In genomic region chr5:141665995-141666940, GRCh38 we compare ENCODE assay signal across 26 cellular contexts. TPM values are rescaled to one million over a fixed set of nuclear protein-coding genes. Genes with fewer than 3 reads are reported as not detected.
DNase-seq lines count a peak whose midpoint lies in the region; ATAC-seq, FAIRE-seq and TF ChIP-seq lines count a peak whose summit lies in the region.
"Had no signal": no experiment of that assay in that cellular context is flagged by ENCODE, and none has a peak within 500 bp of the region (broad histone marks: within the 10 kb centered on the region; RNA-seq: fewer than 3 reads in every experiment).

No MANE protein-coding gene starts in this region.

- POLR2A ChIA-PET in HepG2 (lab: Yijun Ruan, JAX): no interaction called here
- POLR2A ChIA-PET in activated CD4-positive, alpha-beta T cell treated with anti-CD3 and anti-CD28 coated beads for 36 hours (lab: Charles Lee): no interaction called here

- no peak for TF ChIP-seq CTCF in HepG2 (CRISPR knock-in tag; IDR thresholded peaks at IDR 0.05)
- no peak for TF ChIP-seq CTCF in right lobe of liver (IDR thresholded peaks at IDR 0.05)
- TF ChIP-seq CTCF in osteoblast (IDR thresholded peaks at IDR 0.05; ENCODE audit: extremely low read depth, low read depth, low read length): no peak

- BruUV-seq in HepG2 (replicated peaks; lab: Mats Ljungman, UMichigan): no TSS peak

- in situ Hi-C loops in HepG2 (cut with HindIII; ENCODE audit: extremely low pct_ligation_motif_present, low pct_unique_long_range_greater_than_20kb): no loop called here

- H3K27ac Mint-ChIP-seq in activated T-helper 17 cell treated with anti-CD3 and anti-CD28 coated beads, Interleukin-2, amount 50 U/mL, for 72 hours: peak overlapping the region; percentile 41
- H3K27ac Mint-ChIP-seq in activated CD4-positive, alpha-beta T cell treated with anti-CD3 and anti-CD28 coated beads for 36 hours: no peak overlapping the region
- H3K27ac Mint-ChIP-seq: CD4-positive, alpha-beta T cell; GM23338 had no signal

- H2AFZ ChIP-seq in HepG2 (ENCODE audit: low read length) (no peak overlapping the region), osteoblast (ENCODE audit: low read length) (no peak overlapping the region)
- H2AFZ ChIP-seq: GM23338 had no signal

- CTCF ChIA-PET in HepG2 (lab: Yijun Ruan, JAX; ENCODE audit: low intra/inter-chr PET ratio, low total read pairs): interaction anchor here (1.0 kb wide), 1 partner anchor 346 kb away, joined by 3 read pairs; the partner anchor contains the start of gene GNPDA1
- CTCF ChIA-PET in activated CD4-positive, alpha-beta T cell treated with anti-CD3 and anti-CD28 coated beads for 36 hours (lab: Charles Lee): interaction anchor here (0.6 to 3.1 kb wide), 6 partner anchors 15 to 303 kb away, joined by 3 to 34 read pairs (median 10); partner anchors contain the start of genes FCHSD1, PCDH1 and RNF14

- no peak for TF ChIP-seq RAD21 in HepG2 (CRISPR knock-in tag; IDR thresholded peaks at IDR 0.05)

- no peaks in the 10 kb centered on the region for H3K27me3 Mint-ChIP-seq in activated T-helper 17 cell treated with anti-CD3 and anti-CD28 coated beads, Interleukin-2, amount 50 U/mL, for 72 hours
- H3K27me3 Mint-ChIP-seq in activated CD4-positive, alpha-beta T cell treated with anti-CD3 and anti-CD28 coated beads for 36 hours: no peaks in the 10 kb centered on the region
- H3K27me3 Mint-ChIP-seq: CD4-positive, alpha-beta T cell had no signal

- intact Hi-C loops in HepG2 (cut with micrococcal nuclease; ENCODE audit: unreplicated experiment) (loop anchor here (1.0 to 10.0 kb wide), 2 partner anchors 26 to 479 kb away; no protein-coding TSS in a partner anchor), right lobe of liver (cut with DNase I) (no loop called here)
- intact Hi-C loops in activated CD4-positive, alpha-beta T cell treated with anti-CD3 and anti-CD28 coated beads for 36 hours (cut with DNase I, micrococcal nuclease): loop anchor here (1.0 to 10.0 kb wide), 5 partner anchors 36 to 299 kb away; partner anchors contain the start of gene RNF14 (in 1 of the 2)

- no peaks in the 10 kb centered on the region for H3K9me3 ChIP-seq in HepG2 (ENCODE audit: low read length)
- H3K9me3 ChIP-seq in right lobe of liver: no peaks in the 10 kb centered on the region
- H3K9me3 ChIP-seq in osteoblast (ENCODE audit: low read depth, low read length): no peaks in the 10 kb centered on the region
- H3K9me3 ChIP-seq: A549; BE2C; BLaER1 treated with 17β-estradiol and CSF1 and Interleukin-3, amounts not matched to agents 10 nM and 100 nM had no signal

- H3K27ac ChIP-seq in HepG2 (ENCODE audit: extremely low read length, insufficient read depth, low read length) (no peak overlapping the region), right lobe of liver (no peak overlapping the region), osteoblast (ENCODE audit: low read depth, low read length) (no peak overlapping the region)
- H3K27ac ChIP-seq: A549; BLaER1 treated with 17β-estradiol and CSF1 and Interleukin-3, amounts not matched to agents 10 nM and 100 nM had no signal

- no peak overlapping the region for H3K4me3 Mint-ChIP-seq in activated T-helper 17 cell treated with anti-CD3 and anti-CD28 coated beads, Interleukin-2, amount 50 U/mL, for 72 hours
- no peak overlapping the region for H3K4me3 Mint-ChIP-seq in activated CD4-positive, alpha-beta T cell treated with anti-CD3 and anti-CD28 coated beads for 36 hours
- H3K4me3 Mint-ChIP-seq: CD14-positive monocyte; CD4-positive, alpha-beta T cell; CD8-positive, alpha-beta memory T cell; GM23338 had no signal

- H3K9me3 Mint-ChIP-seq in activated T-helper 17 cell treated with anti-CD3 and anti-CD28 coated beads, Interleukin-2, amount 50 U/mL, for 72 hours: no peaks in the 10 kb centered on the region
- no peaks in the 10 kb centered on the region for H3K9me3 Mint-ChIP-seq in activated CD4-positive, alpha-beta T cell treated with anti-CD3 and anti-CD28 coated beads for 36 hours (ENCODE audit: low read depth)
- H3K9me3 Mint-ChIP-seq: CD4-positive, alpha-beta T cell; CD8-positive, alpha-beta memory T cell; GM23338 had no signal

- no peak for TF ChIP-seq EP300 in HepG2 (IDR thresholded peaks at IDR 0.05; ENCODE audit: low read depth in 2 of 2, low read length in 2 of 2)
- TF ChIP-seq EP300 in HepG2 (CRISPR knock-in tag; IDR thresholded peaks at IDR 0.05; ENCODE audit: borderline replicate concordance): no peak

- WGBS in HepG2 (ENCODE audit: low lambda C conversion rate): 59% methylated on average over 18 of the region's 18 CpGs
- 88% methylated on average over 11 of the region's 18 CpGs for WGBS in right lobe of liver (ENCODE audit: insufficient coverage, low coverage, low lambda C conversion rate, missing lambda C conversion rate)

- H3K9ac ChIP-seq in HepG2 (ENCODE audit: insufficient read depth, low read depth, low read length): no peak overlapping the region
- H3K9ac ChIP-seq: BLaER1 treated with 17β-estradiol and CSF1 and Interleukin-3, amounts not matched to agents 10 nM and 100 nM had no signal

- no peak for ATAC-seq in HepG2
- ATAC-seq in right lobe of liver: no peak
- ATAC-seq in activated T-helper 17 cell treated with anti-CD3 and anti-CD28 coated beads, Interleukin-2, amount 50 U/mL, for 72 hours (replicated peaks): no peak
- ATAC-seq in HG02840 (IDR thresholded peaks at IDR 0.05; ENCODE audit: low FRiP score, unreplicated experiment): no peak
- ATAC-seq in activated CD4-positive, alpha-beta T cell treated with anti-CD3 and anti-CD28 coated beads for 36 hours: no peak
- ATAC-seq: A549, GM12878, GM23338 had no signal

- H4K20me1 ChIP-seq in HepG2 (ENCODE audit: insufficient read depth, low read length) (no peaks in the 10 kb centered on the region), osteoblast (ENCODE audit: insufficient read depth, low read length) (no peaks in the 10 kb centered on the region)

- H3K4me1 ChIP-seq in HepG2 (ENCODE audit: insufficient read depth, low read length) (0 out of 2 replicates have a peak, but pooled peaks cover 4% of the 10 kb centered on the region), right lobe of liver (peaks cover 0 to 19% (median 4%) of the 10 kb centered on the region in 4 donors), osteoblast (ENCODE audit: insufficient read depth, low read length) (peaks cover 8% of the 10 kb centered on the region)
- H3K4me1 ChIP-seq: BE2C had no signal

- H3K4me3 ChIP-seq in HepG2 (replicated peaks in 1 of 3; ENCODE audit: insufficient read depth in 1 of 3, low read depth in 2 of 3, low read length in 3 of 3) (no peak overlapping the region), right lobe of liver (no peak overlapping the region), osteoblast (ENCODE audit: insufficient read depth, low read length) (no peak overlapping the region)
- H3K4me3 ChIP-seq: A549; BLaER1 treated with 17β-estradiol and CSF1 and Interleukin-3, amounts not matched to agents 10 nM and 100 nM; GM12878; GM23338 had no signal

- TF ChIP-seq POLR2A in HepG2 (IDR thresholded peaks at IDR 0.05; ENCODE audit: insufficient read depth in 1 of 2, low read depth in 2 of 2, low read length in 2 of 2) (no peak), right lobe of liver (IDR thresholded peaks at IDR 0.05) (no peak)

- peaks cover 4% of the 10 kb centered on the region for H3K4me1 Mint-ChIP-seq in activated T-helper 17 cell treated with anti-CD3 and anti-CD28 coated beads, Interleukin-2, amount 50 U/mL, for 72 hours
- H3K4me1 Mint-ChIP-seq in activated CD4-positive, alpha-beta T cell treated with anti-CD3 and anti-CD28 coated beads for 36 hours: peaks cover 4% of the 10 kb centered on the region

- H3K36me3 ChIP-seq in HepG2 (replicated peaks in 1 of 2; ENCODE audit: control insufficient read depth in 1 of 2, insufficient read depth in 2 of 2, low read length in 2 of 2) (no peaks in the 10 kb centered on the region), right lobe of liver (no peaks in the 10 kb centered on the region), osteoblast (ENCODE audit: insufficient read depth, low read length) (no peaks in the 10 kb centered on the region)

- DNase-seq in HepG2 (ENCODE audit: low spot score) (no peak), right lobe of liver (no peak), osteoblast (ENCODE audit: insufficient read length, low spot score, missing footprints) (peak; percentile 21), NCI-H526 (lab: John Stamatoyannopoulos, UW) (no peak)
- DNase-seq in activated CD4-positive, alpha-beta T cell treated with anti-CD3 and anti-CD28 coated beads for 36 hours: no peak
- DNase-seq: 8988T; ACHN; AML-193; BE2C; CD4-positive, alpha-beta T cell; CD8-positive, alpha-beta memory T cell; DMS 273 treated with DMSO at 0.1 percent for 48 hours; DMS79; EL; GDM1; HCEC 1CT had no signal

- no peak overlapping the region for H3K4me2 ChIP-seq in HepG2 (ENCODE audit: low read depth, low read length)
- H3K4me2 ChIP-seq in osteoblast (ENCODE audit: insufficient read depth, low read length): no peak overlapping the region
- H3K4me2 ChIP-seq: A549, GM23338 had no signal

- H3K79me2 ChIP-seq in HepG2 (ENCODE audit: insufficient read depth, low read length) (no peaks in the 10 kb centered on the region), osteoblast (ENCODE audit: insufficient read depth, low read length) (no peaks in the 10 kb centered on the region)

- H3K36me3 Mint-ChIP-seq in activated T-helper 17 cell treated with anti-CD3 and anti-CD28 coated beads, Interleukin-2, amount 50 U/mL, for 72 hours (ENCODE audit: low read depth): no peaks in the 10 kb centered on the region
- no peaks in the 10 kb centered on the region for H3K36me3 Mint-ChIP-seq in activated CD4-positive, alpha-beta T cell treated with anti-CD3 and anti-CD28 coated beads for 36 hours (ENCODE audit: low read depth)

- no peak for FAIRE-seq in HepG2 (lab: Jason Lieb, UNC)
- FAIRE-seq: A549, D721Med, GM12878, GM19239, H54 had no signal

- H3K27me3 ChIP-seq in HepG2 (ENCODE audit: control insufficient read depth in 1 of 2, insufficient read depth in 2 of 2, low read length in 2 of 2) (no peaks in the 10 kb centered on the region; a peak in 2 of 5 replicates), right lobe of liver (no peaks in the 10 kb centered on the region), osteoblast (ENCODE audit: insufficient read depth, low read length) (no peaks in the 10 kb centered on the region)
- H3K27me3 ChIP-seq: BE2C; BLaER1 treated with 17β-estradiol and CSF1 and Interleukin-3, amounts not matched to agents 10 nM and 100 nM had no signal

RNA-seq across cellular contexts. Expression of gene FCHSD1, which starts 15.1 kb away (rescaled TPM):
- total RNA-seq in HepG2 (2016; rRNA removed; fragmentation: Illumina TruSeq; extraction: Trizol) (3.6 and 5.5 TPM in 2 replicates), right lobe of liver (1 to 10 TPM in 5 of 6 experiments, under 1 TPM in 1; 0.77 to 6.4 (median 3.3) TPM), osteoblast (21.8 and 22.4 TPM in 2 replicates)
- total RNA-seq in HepG2 (2016; cell fraction: cytosol; rRNA removed; fragmentation: Illumina TruSeq; extraction: Trizol; ENCODE audit: low read depth): 1.8 and 2.5 TPM in 2 replicates
- total RNA-seq in HepG2 (2016; cell fraction: insoluble cytoplasmic fraction; rRNA removed; fragmentation: Illumina TruSeq; extraction: Trizol): 3.8 and 9.1 TPM in 2 replicates
- 1.0 and 1.4 TPM in 2 replicates for total RNA-seq in HepG2 (2016; cell fraction: membrane; rRNA removed; fragmentation: Illumina TruSeq; extraction: Trizol)
- total RNA-seq in HepG2 (2016; cell fraction: nucleus; rRNA removed; fragmentation: Illumina TruSeq; extraction: Trizol): 11.4 and 14.4 TPM in 2 replicates
- 15.4 and 20.7 TPM in 2 replicates for polyA plus RNA-seq in HepG2 (2011; rRNA removed)
- 5.5 and 7.5 TPM in 2 replicates for polyA plus RNA-seq in HepG2 (2011; cell fraction: cytosol; rRNA removed)
- polyA plus RNA-seq in HepG2 (2011; cell fraction: nucleus; rRNA removed): 160 and 175 TPM in 2 replicates
- 10.0 and 11.9 TPM in 2 replicates for polyA plus RNA-seq in HepG2 (2012)
- polyA plus RNA-seq in HepG2 (2016; cell fraction: cytosol; fragmentation: Illumina TruSeq; extraction: Trizol; ENCODE audit: low read depth): 0.36 and 0.44 TPM in 2 replicates
- 2.3 and 3.2 TPM in 2 replicates for polyA plus RNA-seq in HepG2 (2016; cell fraction: insoluble cytoplasmic fraction; fragmentation: Illumina TruSeq; extraction: Trizol; ENCODE audit: low read depth)
- 0.33 and 0.88 TPM in 2 replicates for polyA plus RNA-seq in HepG2 (2016; cell fraction: membrane; fragmentation: Illumina TruSeq; extraction: Trizol; ENCODE audit: low read depth)
- 29.0 and 35.7 TPM in 2 replicates for polyA plus RNA-seq in HepG2 (2016; cell fraction: nucleus; fragmentation: Illumina TruSeq; extraction: Trizol; ENCODE audit: insufficient read depth, low read depth)
- 7.2 and 9.9 TPM in 2 replicates for polyA minus RNA-seq in HepG2 (2011; rRNA and poly(A)+ RNA removed; ENCODE audit: low replicate concordance)
- polyA minus RNA-seq in HepG2 (2011; cell fraction: cytosol; rRNA and poly(A)+ RNA removed): 4.6 and 5.0 TPM in 2 replicates
- 29.2 and 32.2 TPM in 2 replicates for polyA minus RNA-seq in HepG2 (2011; cell fraction: nucleus; rRNA and poly(A)+ RNA removed)
- 100 to 1,000 TPM in 1 of 2 donors, 10 to 100 TPM in 1; 38.7 to 113 TPM for total RNA-seq in activated T-helper 17 cell treated with anti-CD3 and anti-CD28 coated beads, Interleukin-2, amount 50 U/mL, for 72 hours
- 10 to 100 TPM; 28.2 to 32.9 TPM for total RNA-seq in activated CD4-positive, alpha-beta T cell treated with anti-CD3 and anti-CD28 coated beads for 36 hours

RNA-seq across cellular contexts. Expression of gene ARAP3, which starts 15.8 kb away (rescaled TPM):
- total RNA-seq in HepG2 (2016; rRNA removed; fragmentation: Illumina TruSeq; extraction: Trizol) (0.07 TPM in 1 of 2 replicates, not detected in the other), right lobe of liver (1 to 10 TPM; 1.4 to 6.0 (median 3.7) TPM), osteoblast (2.1 and 2.2 TPM in 2 replicates)
- total RNA-seq in HepG2 (2016; cell fraction: cytosol; rRNA removed; fragmentation: Illumina TruSeq; extraction: Trizol; ENCODE audit: low read depth): not detected in 2 replicates
- total RNA-seq in HepG2 (2016; cell fraction: insoluble cytoplasmic fraction; rRNA removed; fragmentation: Illumina TruSeq; extraction: Trizol): 0.04 and 0.10 TPM in 2 replicates
- 0.06 TPM in 1 of 2 replicates, not detected in the other for total RNA-seq in HepG2 (2016; cell fraction: membrane; rRNA removed; fragmentation: Illumina TruSeq; extraction: Trizol)
- total RNA-seq in HepG2 (2016; cell fraction: nucleus; rRNA removed; fragmentation: Illumina TruSeq; extraction: Trizol): not detected in 2 replicates
- polyA plus RNA-seq in HepG2 (2011; rRNA removed): 0.20 and 0.25 TPM in 2 replicates
- polyA plus RNA-seq in HepG2 (2011; cell fraction: cytosol; rRNA removed): 0.08 and 0.15 TPM in 2 replicates
- 1.1 and 2.6 TPM in 2 replicates for polyA plus RNA-seq in HepG2 (2011; cell fraction: nucleus; rRNA removed)
- 0.17 TPM in 1 of 2 replicates, not detected in the other for polyA plus RNA-seq in HepG2 (2012)
- not detected in 2 replicates for polyA plus RNA-seq in HepG2 (2016; cell fraction: cytosol; fragmentation: Illumina TruSeq; extraction: Trizol; ENCODE audit: low read depth)
- 0.05 TPM in 1 of 2 replicates, not detected in the other for polyA plus RNA-seq in HepG2 (2016; cell fraction: insoluble cytoplasmic fraction; fragmentation: Illumina TruSeq; extraction: Trizol; ENCODE audit: low read depth)
- polyA plus RNA-seq in HepG2 (2016; cell fraction: membrane; fragmentation: Illumina TruSeq; extraction: Trizol; ENCODE audit: low read depth): not detected in 2 replicates
- 0.12 and 0.53 TPM in 2 replicates for polyA plus RNA-seq in HepG2 (2016; cell fraction: nucleus; fragmentation: Illumina TruSeq; extraction: Trizol; ENCODE audit: insufficient read depth, low read depth)
- 0.64 and 8.2 TPM in 2 replicates for polyA minus RNA-seq in HepG2 (2011; rRNA and poly(A)+ RNA removed; ENCODE audit: low replicate concordance)
- polyA minus RNA-seq in HepG2 (2011; cell fraction: cytosol; rRNA and poly(A)+ RNA removed): 0.20 TPM in 1 of 2 replicates, not detected in the other
- polyA minus RNA-seq in HepG2 (2011; cell fraction: nucleus; rRNA and poly(A)+ RNA removed): 0.12 and 0.26 TPM in 2 replicates
- total RNA-seq in activated T-helper 17 cell treated with anti-CD3 and anti-CD28 coated beads, Interleukin-2, amount 50 U/mL, for 72 hours: 10 to 100 TPM in 1 of 2 donors, 1 to 10 TPM in 1; 7.1 to 19.6 TPM
- total RNA-seq in activated CD4-positive, alpha-beta T cell treated with anti-CD3 and anti-CD28 coated beads for 36 hours: 1 to 10 TPM; 3.2 TPM

RNA-seq across cellular contexts. Expression of gene RELL2, which starts 29.5 kb away (rescaled TPM):
- 5.2 and 8.3 TPM in 2 replicates for total RNA-seq in HepG2 (2016; rRNA removed; fragmentation: Illumina TruSeq; extraction: Trizol)
- 4.3 and 4.9 TPM in 2 replicates for total RNA-seq in HepG2 (2016; cell fraction: cytosol; rRNA removed; fragmentation: Illumina TruSeq; extraction: Trizol; ENCODE audit: low read depth)
- total RNA-seq in HepG2 (2016; cell fraction: insoluble cytoplasmic fraction; rRNA removed; fragmentation: Illumina TruSeq; extraction: Trizol): 5.4 and 6.7 TPM in 2 replicates
- 9.5 and 10.1 TPM in 2 replicates for total RNA-seq in HepG2 (2016; cell fraction: membrane; rRNA removed; fragmentation: Illumina TruSeq; extraction: Trizol)
- 6.6 and 7.9 TPM in 2 replicates for total RNA-seq in HepG2 (2016; cell fraction: nucleus; rRNA removed; fragmentation: Illumina TruSeq; extraction: Trizol)
- 6.4 and 9.9 TPM in 2 replicates for polyA plus RNA-seq in HepG2 (2011; rRNA removed)
- 6.7 and 9.8 TPM in 2 replicates for polyA plus RNA-seq in HepG2 (2011; cell fraction: cytosol; rRNA removed)
- 46.2 and 47.3 TPM in 2 replicates for polyA plus RNA-seq in HepG2 (2011; cell fraction: nucleus; rRNA removed)
- 2.0 and 3.6 TPM in 2 replicates for polyA plus RNA-seq in HepG2 (2012)
- 5.7 and 6.7 TPM in 2 replicates for polyA plus RNA-seq in HepG2 (2016; cell fraction: cytosol; fragmentation: Illumina TruSeq; extraction: Trizol; ENCODE audit: low read depth)
- 5.5 and 6.8 TPM in 2 replicates for polyA plus RNA-seq in HepG2 (2016; cell fraction: insoluble cytoplasmic fraction; fragmentation: Illumina TruSeq; extraction: Trizol; ENCODE audit: low read depth)
- 10.5 and 11.3 TPM in 2 replicates for polyA plus RNA-seq in HepG2 (2016; cell fraction: membrane; fragmentation: Illumina TruSeq; extraction: Trizol; ENCODE audit: low read depth)
- 21.1 and 22.8 TPM in 2 replicates for polyA plus RNA-seq in HepG2 (2016; cell fraction: nucleus; fragmentation: Illumina TruSeq; extraction: Trizol; ENCODE audit: insufficient read depth, low read depth)
- 0.84 and 5.2 TPM in 2 replicates for polyA minus RNA-seq in HepG2 (2011; rRNA and poly(A)+ RNA removed; ENCODE audit: low replicate concordance)
- 1.8 and 2.8 TPM in 2 replicates for polyA minus RNA-seq in HepG2 (2011; cell fraction: cytosol; rRNA and poly(A)+ RNA removed)
- polyA minus RNA-seq in HepG2 (2011; cell fraction: nucleus; rRNA and poly(A)+ RNA removed): 7.8 and 10.2 TPM in 2 replicates
- total RNA-seq in right lobe of liver: 1 to 10 TPM in 4 of 6 experiments, under 1 TPM in 2; 0.53 to 2.6 (median 1.2) TPM
- total RNA-seq in activated T-helper 17 cell treated with anti-CD3 and anti-CD28 coated beads, Interleukin-2, amount 50 U/mL, for 72 hours: 10 to 100 TPM; 16.5 to 29.9 TPM
- 4.4 and 5.1 TPM in 2 replicates for total RNA-seq in osteoblast
- 10 to 100 TPM; 24.3 to 27.8 TPM for total RNA-seq in activated CD4-positive, alpha-beta T cell treated with anti-CD3 and anti-CD28 coated beads for 36 hours

RNA-seq across cellular contexts. Expression of gene HDAC3, which starts 29.6 kb away (rescaled TPM):
- total RNA-seq in HepG2 (2016; rRNA removed; fragmentation: Illumina TruSeq; extraction: Trizol): 83.9 and 84.0 TPM in 2 replicates
- 89.0 and 95.8 TPM in 2 replicates for total RNA-seq in HepG2 (2016; cell fraction: cytosol; rRNA removed; fragmentation: Illumina TruSeq; extraction: Trizol; ENCODE audit: low read depth)
- total RNA-seq in HepG2 (2016; cell fraction: insoluble cytoplasmic fraction; rRNA removed; fragmentation: Illumina TruSeq; extraction: Trizol): 75.9 and 87.3 TPM in 2 replicates
- total RNA-seq in HepG2 (2016; cell fraction: membrane; rRNA removed; fragmentation: Illumina TruSeq; extraction: Trizol): 136 and 149 TPM in 2 replicates
- total RNA-seq in HepG2 (2016; cell fraction: nucleus; rRNA removed; fragmentation: Illumina TruSeq; extraction: Trizol): 60.2 and 60.8 TPM in 2 replicates
- 90.0 and 94.1 TPM in 2 replicates for polyA plus RNA-seq in HepG2 (2011; rRNA removed)
- polyA plus RNA-seq in HepG2 (2011; cell fraction: cytosol; rRNA removed): 84.3 and 85.4 TPM in 2 replicates
- polyA plus RNA-seq in HepG2 (2011; cell fraction: nucleus; rRNA removed): 161 and 166 TPM in 2 replicates
- polyA plus RNA-seq in HepG2 (2012): 55.1 and 57.0 TPM in 2 replicates
- 93.9 and 113 TPM in 2 replicates for polyA plus RNA-seq in HepG2 (2016; cell fraction: cytosol; fragmentation: Illumina TruSeq; extraction: Trizol; ENCODE audit: low read depth)
- polyA plus RNA-seq in HepG2 (2016; cell fraction: insoluble cytoplasmic fraction; fragmentation: Illumina TruSeq; extraction: Trizol; ENCODE audit: low read depth): 80.8 and 88.3 TPM in 2 replicates
- polyA plus RNA-seq in HepG2 (2016; cell fraction: membrane; fragmentation: Illumina TruSeq; extraction: Trizol; ENCODE audit: low read depth): 128 and 150 TPM in 2 replicates
- 126 and 133 TPM in 2 replicates for polyA plus RNA-seq in HepG2 (2016; cell fraction: nucleus; fragmentation: Illumina TruSeq; extraction: Trizol; ENCODE audit: insufficient read depth, low read depth)
- 103 and 109 TPM in 2 replicates for polyA minus RNA-seq in HepG2 (2011; rRNA and poly(A)+ RNA removed; ENCODE audit: low replicate concordance)
- 38.4 TPM in 2 replicates for polyA minus RNA-seq in HepG2 (2011; cell fraction: cytosol; rRNA and poly(A)+ RNA removed)
- polyA minus RNA-seq in HepG2 (2011; cell fraction: nucleus; rRNA and poly(A)+ RNA removed): 73.1 TPM in 2 replicates
- 10 to 100 TPM; 18.2 to 26.5 (median 23.3) TPM for total RNA-seq in right lobe of liver
- 100 to 1,000 TPM; 123 to 174 TPM for total RNA-seq in activated T-helper 17 cell treated with anti-CD3 and anti-CD28 coated beads, Interleukin-2, amount 50 U/mL, for 72 hours
- total RNA-seq in osteoblast: 47.8 and 50.4 TPM in 2 replicates
- total RNA-seq in activated CD4-positive, alpha-beta T cell treated with anti-CD3 and anti-CD28 coated beads for 36 hours: 10 to 100 TPM; 85.9 to 88.6 TPM

RNA-seq across cellular contexts. Expression of gene DIAPH1, which starts 47.5 kb away (rescaled TPM):
- total RNA-seq in HepG2 (2016; rRNA removed; fragmentation: Illumina TruSeq; extraction: Trizol): 28.5 and 33.9 TPM in 2 replicates
- 16.5 and 21.3 TPM in 2 replicates for total RNA-seq in HepG2 (2016; cell fraction: cytosol; rRNA removed; fragmentation: Illumina TruSeq; extraction: Trizol; ENCODE audit: low read depth)
- total RNA-seq in HepG2 (2016; cell fraction: insoluble cytoplasmic fraction; rRNA removed; fragmentation: Illumina TruSeq; extraction: Trizol): 24.1 and 31.9 TPM in 2 replicates
- 20.9 and 21.2 TPM in 2 replicates for total RNA-seq in HepG2 (2016; cell fraction: membrane; rRNA removed; fragmentation: Illumina TruSeq; extraction: Trizol)
- total RNA-seq in HepG2 (2016; cell fraction: nucleus; rRNA removed; fragmentation: Illumina TruSeq; extraction: Trizol): 95.2 and 104 TPM in 2 replicates
- polyA plus RNA-seq in HepG2 (2011; rRNA removed): 25.1 and 33.2 TPM in 2 replicates
- polyA plus RNA-seq in HepG2 (2011; cell fraction: cytosol; rRNA removed): 18.7 and 25.7 TPM in 2 replicates
- polyA plus RNA-seq in HepG2 (2011; cell fraction: nucleus; rRNA removed): 126 and 140 TPM in 2 replicates
- 45.7 and 49.8 TPM in 2 replicates for polyA plus RNA-seq in HepG2 (2012)
- 5.1 and 6.3 TPM in 2 replicates for polyA plus RNA-seq in HepG2 (2016; cell fraction: cytosol; fragmentation: Illumina TruSeq; extraction: Trizol; ENCODE audit: low read depth)
- polyA plus RNA-seq in HepG2 (2016; cell fraction: insoluble cytoplasmic fraction; fragmentation: Illumina TruSeq; extraction: Trizol; ENCODE audit: low read depth): 24.9 and 33.0 TPM in 2 replicates
- polyA plus RNA-seq in HepG2 (2016; cell fraction: membrane; fragmentation: Illumina TruSeq; extraction: Trizol; ENCODE audit: low read depth): 7.9 and 10.1 TPM in 2 replicates
- 123 and 124 TPM in 2 replicates for polyA plus RNA-seq in HepG2 (2016; cell fraction: nucleus; fragmentation: Illumina TruSeq; extraction: Trizol; ENCODE audit: insufficient read depth, low read depth)
- polyA minus RNA-seq in HepG2 (2011; rRNA and poly(A)+ RNA removed; ENCODE audit: low replicate concordance): 105 and 207 TPM in 2 replicates
- 30.1 and 34.9 TPM in 2 replicates for polyA minus RNA-seq in HepG2 (2011; cell fraction: cytosol; rRNA and poly(A)+ RNA removed)
- 129 and 140 TPM in 2 replicates for polyA minus RNA-seq in HepG2 (2011; cell fraction: nucleus; rRNA and poly(A)+ RNA removed)
- total RNA-seq in right lobe of liver: 100 to 1,000 TPM in 4 of 6 experiments, 10 to 100 TPM in 2; 93.7 to 114 (median 107) TPM
- 100 to 1,000 TPM; 186 to 268 TPM for total RNA-seq in activated T-helper 17 cell treated with anti-CD3 and anti-CD28 coated beads, Interleukin-2, amount 50 U/mL, for 72 hours
- total RNA-seq in osteoblast: 18.5 and 19.2 TPM in 2 replicates
- 100 to 1,000 TPM; 185 to 212 TPM for total RNA-seq in activated CD4-positive, alpha-beta T cell treated with anti-CD3 and anti-CD28 coated beads for 36 hours

Comparison
In these comparisons a context has a peak if more than half of its experiments do, and no peak if none do; other contexts are left out.
1. intact Hi-C loops: an anchor here in HepG2 (1.0 to 10.0 kb wide) and activated CD4-positive, alpha-beta T cell treated with anti-CD3 and anti-CD28 coated beads for 36 hours (1.0 to 10.0 kb wide); none called in right lobe of liver.